ENCODE assay signal across 1 cellular context in genomic region chr19:18586311-18586710, GRCh38.
TF ChIP-seq lines count a peak whose summit lies in the region.

No MANE protein-coding gene starts in this region.

TF ChIP-seq in GM12878, 131 proteins besides CTCF, POLR2A, EP300 and RAD21:
- TF ChIP-seq SPI1 (IDR thresholded peaks at IDR 0.05; ENCODE audit: borderline replicate concordance, insufficient read depth, low read depth, low read length) (peak; percentile 4; the same call in 1 of the 2 replicates), CHD2 (IDR thresholded peaks at IDR 0.05; ENCODE audit: borderline replicate concordance, low read depth, low read length) (no peak)
